Comparison of ENCODE assay signal across 20 cellular contexts in genomic region chr1:169027607-169028320, GRCh38.
DNase-seq lines count a peak whose midpoint lies in the region; ATAC-seq and TF ChIP-seq lines count a peak whose summit lies in the region.
"Had no signal": no experiment of that assay in that cellular context is flagged by ENCODE, and none has a peak within 500 bp of the region (broad histone marks: within the 10 kb centered on the region; RNA-seq: fewer than 3 reads in every experiment).

No MANE protein-coding gene starts in this region.

- ATAC-seq in GM18511 (IDR thresholded peaks at IDR 0.05; ENCODE audit: unreplicated experiment) (peak; percentile 56), GM21529 (IDR thresholded peaks at IDR 0.05; ENCODE audit: unreplicated experiment) (peak; percentile 32), HG03457 (IDR thresholded peaks at IDR 0.05; ENCODE audit: unreplicated experiment) (peak; percentile 47)
- ATAC-seq: activated CD4-positive, alpha-beta T cell treated with anti-CD3 and anti-CD28 coated beads for 36 hours; left colon had no signal

- H2AFZ ChIP-seq in GM23248: no peak overlapping the region

- no peaks in the 10 kb centered on the region for H3F3A ChIP-seq in GM23248 (ENCODE audit: insufficient read depth)

- no peaks in the 10 kb centered on the region for H3K27me3 ChIP-seq in GM23248 (replicated peaks; ENCODE audit: insufficient read depth)
- H3K27me3 ChIP-seq: BE2C, heart left ventricle, right atrium auricular region had no signal

- peaks cover 21% of the 10 kb centered on the region for H3K4me1 Mint-ChIP-seq in nephron
- H3K4me1 Mint-ChIP-seq: activated CD4-positive, alpha-beta T cell treated with anti-CD3 and anti-CD28 coated beads for 36 hours; naive B cell had no signal

- no peak overlapping the region for H3K27ac ChIP-seq in GM23248
- H3K27ac ChIP-seq: epithelial cell of prostate, heart left ventricle, right atrium auricular region had no signal

- H3K9me2 ChIP-seq in GM23248 (ENCODE audit: insufficient read depth): no peaks in the 10 kb centered on the region

- no peak overlapping the region for H3K4me2 ChIP-seq in GM23248 (ENCODE audit: unreplicated experiment)

- H4K20me1 ChIP-seq in GM23248 (ENCODE audit: insufficient read depth): no peaks in the 10 kb centered on the region

- H3K9me3 ChIP-seq in GM23248 (ENCODE audit: low read depth): no peaks in the 10 kb centered on the region
- H3K9me3 ChIP-seq: BE2C, heart left ventricle, right atrium auricular region had no signal

- no peaks in the 10 kb centered on the region for H3K9me3 Mint-ChIP-seq in nephron
- H3K9me3 Mint-ChIP-seq: stimulated activated naive CD8-positive, alpha-beta T cell treated with anti-CD3 and anti-CD28 coated beads, Interleukin-15, Interleukin-2, amounts not matched to agents 100 ng/mL and 50 ng/mL, for 24 hours had no signal

- WGBS in GM23248 (ENCODE audit: low coverage in 1 of 2, low lambda C conversion rate in 2 of 2, missing lambda C conversion rate in 2 of 2), 2 experiments: 52 to 55% methylated on average over 8 of the region's 8 CpGs

- in situ Hi-C loops in GM23248 (cut with MboI): no loop called here

- H3K4me3 Mint-ChIP-seq in nephron: peak overlapping the region in 1 of 3 experiments; percentile 17
- H3K4me3 Mint-ChIP-seq: activated CD4-positive, alpha-beta T cell treated with anti-CD3 and anti-CD28 coated beads for 36 hours; naive B cell; stimulated activated naive CD8-positive, alpha-beta T cell treated with anti-CD3 and anti-CD28 coated beads, Interleukin-15, Interleukin-2, amounts not matched to agents 100 ng/mL and 50 ng/mL, for 24 hours had no signal

- H3K4me3 ChIP-seq in GM23248: no peak overlapping the region
- H3K4me3 ChIP-seq: heart left ventricle, right atrium auricular region had no signal

- H3K27ac Mint-ChIP-seq in nephron: peak overlapping the region; percentile 90 to 98 (median 98)
- H3K27ac Mint-ChIP-seq: activated CD4-positive, alpha-beta T cell treated with anti-CD3 and anti-CD28 coated beads for 36 hours; stimulated activated naive CD8-positive, alpha-beta T cell treated with anti-CD3 and anti-CD28 coated beads, Interleukin-15, Interleukin-2, amounts not matched to agents 100 ng/mL and 50 ng/mL, for 24 hours had no signal

- H3K36me3 Mint-ChIP-seq in nephron (ENCODE audit: low read depth): no peaks in the 10 kb centered on the region
- H3K36me3 Mint-ChIP-seq: naive B cell had no signal

- no peaks in the 10 kb centered on the region for H3K79me2 ChIP-seq in GM23248 (ENCODE audit: insufficient read depth)

- DNase-seq in ureter (ENCODE audit: low spot score) (no peak), NCI-H2196 treated with DMSO at 0.1 percent for 48 hours (lab: John Stamatoyannopoulos, UW; ENCODE audit: unreplicated experiment) (no peak), GM23248 (no peak)
- no peak for DNase-seq in stimulated activated CD4-positive, alpha-beta T cell treated with anti-CD3 and anti-CD28 coated beads, Interleukin-15, amount 100 ng/mL, for 24 hours
- DNase-seq: activated CD4-positive, alpha-beta T cell treated with anti-CD3 and anti-CD28 coated beads for 36 hours; activated T-cell treated with anti-CD3 and anti-CD28 coated beads, Interleukin-2, amount 50 U/mL, for 48 hours; BE2C; DND-41; GOT3; heart left ventricle; left colon; naive B cell; NCI-H1092 had no signal

- no peak for TF ChIP-seq CTCF in nephron (IDR thresholded peaks at IDR 0.05; ENCODE audit: unreplicated experiment in 3 of 3)

- no peaks in the 10 kb centered on the region for H3K36me3 ChIP-seq in GM23248 (ENCODE audit: low read depth)
- H3K36me3 ChIP-seq: BE2C, heart left ventricle, right atrium auricular region had no signal

- H3K4me1 ChIP-seq in GM23248 (ENCODE audit: insufficient read depth): no peaks in the 10 kb centered on the region

- no peak overlapping the region for H3K9ac ChIP-seq in GM23248

- no peaks in the 10 kb centered on the region for H3K27me3 Mint-ChIP-seq in nephron (ENCODE audit: low read depth)
- H3K27me3 Mint-ChIP-seq: stimulated activated naive CD8-positive, alpha-beta T cell treated with anti-CD3 and anti-CD28 coated beads, Interleukin-15, Interleukin-2, amounts not matched to agents 100 ng/mL and 50 ng/mL, for 24 hours had no signal
